In the genomic region with DNA sequence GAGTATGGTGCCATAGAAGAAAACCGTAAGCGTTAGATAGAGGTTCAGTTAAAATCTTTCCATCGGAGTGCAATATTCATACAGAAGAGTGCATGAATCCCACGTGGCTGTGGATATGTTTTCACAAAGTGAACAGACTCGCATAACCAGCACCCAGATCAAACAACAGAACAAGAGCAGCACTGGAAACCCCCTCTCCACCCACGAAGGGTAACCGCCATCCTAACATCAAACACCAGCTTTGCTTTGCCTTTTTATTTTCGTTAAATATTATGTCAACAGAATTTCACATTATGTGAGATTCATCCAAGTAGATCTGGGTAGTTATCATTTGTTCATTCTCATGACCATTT, we compare ENCODE assay signal across 16 cellular contexts. TPM values are rescaled to one million over a fixed set of nuclear protein-coding genes. Genes with fewer than 3 reads are reported as not detected.
DNase-seq lines count a peak whose midpoint lies in the region; ATAC-seq lines count a peak whose summit lies in the region.
"Had no signal": no experiment of that assay in that cellular context is flagged by ENCODE, and none has a peak within 500 bp of the region (broad histone marks: within the 10 kb centered on the region; RNA-seq: fewer than 3 reads in every experiment).

No MANE protein-coding gene starts in this region.

- H4K20me1 ChIP-seq in BLaER1 treated with 17β-estradiol and CSF1 and Interleukin-3, amounts not matched to agents 10 nM and 100 nM, result peaks cover 0 to 10% (median 0%) of the 10 kb centered on the region in 11 experiments; a peak in 4 of 22 replicates

- peaks cover 5% of the 10 kb centered on the region for H3K9me3 Mint-ChIP-seq in T-helper 1 cell treated with Interleukin-12 subunit alpha and Interleukin-12 subunit beta and Interleukin-4 antibody, amounts not matched to agents 30 μg/mL and 1 μg/mL, for 36 hours
- no peaks in the 10 kb centered on the region for H3K9me3 Mint-ChIP-seq in activated T-helper 17 cell treated with anti-CD3 and anti-CD28 coated beads, Interleukin-2, amount 50 U/mL, for 72 hours

- H3K9me3 ChIP-seq in BLaER1 treated with 17β-estradiol and CSF1 and Interleukin-3, amounts not matched to agents 10 nM and 100 nM (replicated peaks in 1 of 11), result peaks cover 0 to 10% (median 0%) of the 10 kb centered on the region in 11 experiments; a peak in 6 of 22 replicates
- H3K9me3 ChIP-seq: SJCRH30, stomach had no signal

- H3K27ac ChIP-seq in BLaER1 treated with 17β-estradiol and CSF1 and Interleukin-3, amounts not matched to agents 10 nM and 100 nM, result peak overlapping the region in 2 of 11 experiments; percentile 2 to 47; a peak in 3 of 22 replicates
- H3K27ac ChIP-seq: heart right ventricle, stomach had no signal

- peaks cover 12% of the 10 kb centered on the region for H3K36me3 Mint-ChIP-seq in T-helper 1 cell treated with Interleukin-12 subunit alpha and Interleukin-12 subunit beta and Interleukin-4 antibody, amounts not matched to agents 30 μg/mL and 1 μg/mL, for 36 hours (ENCODE audit: low read depth)
- H3K36me3 Mint-ChIP-seq in activated T-helper 17 cell treated with anti-CD3 and anti-CD28 coated beads, Interleukin-2, amount 50 U/mL, for 72 hours (ENCODE audit: low read depth), result no peaks in the 10 kb centered on the region

- H3K4me2 ChIP-seq in BLaER1 treated with 17β-estradiol and CSF1 and Interleukin-3, amounts not matched to agents 10 nM and 100 nM, result peak overlapping the region in 10 of 11 experiments; percentile 30 to 87 (median 75); a peak in 18 of 22 replicates

- H3K27ac Mint-ChIP-seq in T-helper 1 cell treated with Interleukin-12 subunit alpha and Interleukin-12 subunit beta and Interleukin-4 antibody, amounts not matched to agents 30 μg/mL and 1 μg/mL, for 36 hours, result peak overlapping the region; percentile 67
- H3K27ac Mint-ChIP-seq in activated T-helper 17 cell treated with anti-CD3 and anti-CD28 coated beads, Interleukin-2, amount 50 U/mL, for 72 hours, result peak overlapping the region; percentile 12
- H3K27ac Mint-ChIP-seq: endodermal cell, progenitor cell of endocrine pancreas had no signal

- peaks cover 27% of the 10 kb centered on the region for H3K4me1 Mint-ChIP-seq in T-helper 1 cell treated with Interleukin-12 subunit alpha and Interleukin-12 subunit beta and Interleukin-4 antibody, amounts not matched to agents 30 μg/mL and 1 μg/mL, for 36 hours (ENCODE audit: low read depth)
- no peaks in the 10 kb centered on the region for H3K4me1 Mint-ChIP-seq in activated T-helper 17 cell treated with anti-CD3 and anti-CD28 coated beads, Interleukin-2, amount 50 U/mL, for 72 hours

- peaks cover 0 to 26% (median 18%) of the 10 kb centered on the region in 11 experiments; a peak in 18 of 22 replicates for H3K36me3 ChIP-seq in BLaER1 treated with 17β-estradiol and CSF1 and Interleukin-3, amounts not matched to agents 10 nM and 100 nM
- H3K36me3 ChIP-seq: heart right ventricle, stomach had no signal

- no peaks in the 10 kb centered on the region; a peak in 1 of 22 replicates for H3K27me3 ChIP-seq in BLaER1 treated with 17β-estradiol and CSF1 and Interleukin-3, amounts not matched to agents 10 nM and 100 nM
- H3K27me3 ChIP-seq: SJCRH30 had no signal

- H3K4me1 ChIP-seq in BLaER1 treated with 17β-estradiol and CSF1 and Interleukin-3, amounts not matched to agents 10 nM and 100 nM, result peaks cover 19 to 74% (median 59%) of the 10 kb centered on the region in 10 experiments
- H3K4me1 ChIP-seq: heart right ventricle, stomach had no signal

- no peak overlapping the region for H3K4me3 ChIP-seq in BLaER1 treated with 17β-estradiol and CSF1 and Interleukin-3, amounts not matched to agents 10 nM and 100 nM
- H3K4me3 ChIP-seq: heart right ventricle, lung, SJCRH30, stomach had no signal

- DNase-seq in stimulated activated CD4-positive, alpha-beta T cell treated with anti-CD3 and anti-CD28 coated beads, Interleukin-12 subunit alpha, Interleukin-12 subunit beta, amount 100 ng/mL, for 4 hours, result peak; percentile 41
- DNase-seq in iPS-NIHi7 (ENCODE audit: extremely low spot score) (no peak), D341Med (ENCODE audit: low spot score) (no peak), NCI-H1417 (lab: John Stamatoyannopoulos, UW) (no peak)
- DNase-seq: AML-193, heart right ventricle, stomach had no signal

- peak overlapping the region; percentile 49 for H3K4me3 Mint-ChIP-seq in T-helper 1 cell treated with Interleukin-12 subunit alpha and Interleukin-12 subunit beta and Interleukin-4 antibody, amounts not matched to agents 30 μg/mL and 1 μg/mL, for 36 hours
- peak overlapping the region; percentile 45 for H3K4me3 Mint-ChIP-seq in activated T-helper 17 cell treated with anti-CD3 and anti-CD28 coated beads, Interleukin-2, amount 50 U/mL, for 72 hours
- H3K4me3 Mint-ChIP-seq: endodermal cell had no signal

- peak; percentile 69 for ATAC-seq in activated T-helper 17 cell treated with anti-CD3 and anti-CD28 coated beads, Interleukin-2, amount 50 U/mL, for 72 hours (replicated peaks)
- no peak for ATAC-seq in GM19397 (IDR thresholded peaks at IDR 0.05; ENCODE audit: unreplicated experiment)
- ATAC-seq: HCT116 had no signal

- H3K27me3 Mint-ChIP-seq in T-helper 1 cell treated with Interleukin-12 subunit alpha and Interleukin-12 subunit beta and Interleukin-4 antibody, amounts not matched to agents 30 μg/mL and 1 μg/mL, for 36 hours (ENCODE audit: low read depth), result no peaks in the 10 kb centered on the region
- no peaks in the 10 kb centered on the region for H3K27me3 Mint-ChIP-seq in activated T-helper 17 cell treated with anti-CD3 and anti-CD28 coated beads, Interleukin-2, amount 50 U/mL, for 72 hours

- peak overlapping the region in 2 of 11 experiments; percentile 17 to 53; a peak in 1 of 22 replicates for H3K9ac ChIP-seq in BLaER1 treated with 17β-estradiol and CSF1 and Interleukin-3, amounts not matched to agents 10 nM and 100 nM

RNA-seq across cellular contexts. Expression of a gene that starts 4.7 kb away (rescaled TPM):
- not detected for total RNA-seq in activated T-helper 17 cell treated with anti-CD3 and anti-CD28 coated beads, Interleukin-2, amount 50 U/mL, for 72 hours
- total RNA-seq: endodermal cell, heart right ventricle, lung, progenitor cell of endocrine pancreas, SJCRH30, stomach had no signal

RNA-seq across cellular contexts. Expression of a gene that starts 55.2 kb away (rescaled TPM):
- 10 to 100 TPM; 41.4 to 95.5 TPM for total RNA-seq in activated T-helper 17 cell treated with anti-CD3 and anti-CD28 coated beads, Interleukin-2, amount 50 U/mL, for 72 hours
